ENCODE assay signal across 10 cellular contexts in the genomic region with DNA sequence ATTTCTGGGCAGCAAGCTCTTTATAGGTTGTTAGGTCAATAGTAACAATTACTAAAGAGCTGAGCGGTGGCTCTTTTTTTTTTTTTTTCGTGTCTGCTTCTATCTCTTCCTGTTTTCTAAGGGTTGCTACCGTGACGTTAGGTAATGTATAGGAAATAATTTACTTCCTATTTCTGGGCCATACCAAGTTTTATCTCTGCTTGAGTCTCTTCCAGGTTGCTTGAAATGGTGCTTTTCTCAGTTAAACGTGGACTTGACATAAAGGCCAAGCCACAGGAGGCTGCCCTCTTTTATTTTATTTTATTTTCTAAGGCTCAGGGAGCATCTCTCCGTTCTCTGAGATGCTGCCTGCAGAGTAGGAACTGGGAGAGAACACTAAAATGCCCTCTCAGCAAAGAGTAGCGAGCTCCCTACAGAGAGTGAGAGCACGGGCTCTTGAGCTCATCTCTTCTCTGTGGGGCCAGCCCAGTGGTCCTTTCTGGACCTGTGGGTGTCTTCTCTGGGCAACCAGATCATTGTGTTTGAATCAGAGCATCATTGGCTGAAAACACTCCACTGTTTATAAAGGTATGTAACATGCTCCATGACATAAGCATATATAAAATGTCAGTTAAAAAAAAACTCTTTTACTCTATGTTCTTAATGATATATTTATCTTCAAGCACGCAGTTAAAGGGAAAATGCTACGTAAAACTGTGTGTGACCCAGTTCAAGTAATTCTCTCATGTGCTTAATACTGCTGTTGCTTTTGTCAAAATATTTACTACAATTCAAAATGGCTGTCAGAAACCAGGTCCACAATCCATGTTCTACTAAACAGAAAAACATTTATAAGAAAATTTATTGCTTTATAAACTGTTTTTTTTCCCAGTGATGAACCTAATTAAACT. TPM values are rescaled to one million over a fixed set of nuclear protein-coding genes. Genes with fewer than 3 reads are reported as not detected.
DNase-seq lines count a peak whose midpoint lies in the region; ATAC-seq and TF ChIP-seq lines count a peak whose summit lies in the region.
"Had no signal": no experiment of that assay in that cellular context is flagged by ENCODE, and none has a peak within 500 bp of the region (broad histone marks: within the 10 kb centered on the region; RNA-seq: fewer than 3 reads in every experiment).

Gene ZNF831 (plus strand): TSS at position 181 of the 890 bp plus-strand sequence. CDS start 27,199 bp downstream, outside the sequence.

- no peak within 1 kb of the TSS for H3K18ac ChIP-seq in neuronal stem cell (ENCODE audit: low read length)

- H3K27me3 Mint-ChIP-seq in activated B cell treated with CpG ODN at 0.5 μM for 24 hours, result no peaks in the 10 kb centered on the region
- H3K27me3 Mint-ChIP-seq in osteocyte (ENCODE audit: unreplicated experiment), result peaks cover under 1% of the 10 kb centered on the region

- H3K79me1 ChIP-seq in neuronal stem cell (ENCODE audit: low read depth, low read length), result no peaks in the 10 kb centered on the region

- H2BK12ac ChIP-seq in neuronal stem cell (ENCODE audit: low read length), result no peak within 1 kb of the TSS

- no peaks in the 10 kb centered on the region for H3K79me2 ChIP-seq in parathyroid adenoma

- H3K4me1 Mint-ChIP-seq in activated B cell treated with CpG ODN at 0.5 μM for 24 hours (peaks cover 81% of the 10 kb centered on the region), osteocyte (ENCODE audit: unreplicated experiment) (no peaks in the 10 kb centered on the region)

- H3K27ac ChIP-seq in parathyroid adenoma (no peak within 1 kb of the TSS), neuronal stem cell (replicated peaks; ENCODE audit: low read length) (no peak within 1 kb of the TSS)
- H3K27ac ChIP-seq: ascending aorta had no signal

- H3K4ac ChIP-seq in neuronal stem cell (ENCODE audit: low read length), result no peak within 1 kb of the TSS

- peak; percentile 40 for ATAC-seq in GM18502 (IDR thresholded peaks at IDR 0.05; ENCODE audit: poor library complexity, unreplicated experiment)
- peak; percentile 46 for ATAC-seq in HG03108 (IDR thresholded peaks at IDR 0.05; ENCODE audit: unreplicated experiment)
- peak; percentile 59 for ATAC-seq in activated B cell treated with CpG ODN at 0.5 μM for 24 hours (ENCODE audit: low read depth)

- H2AFZ ChIP-seq in parathyroid adenoma (peak within 1 kb of the TSS; percentile 7), neuronal stem cell (ENCODE audit: low read length) (no peak within 1 kb of the TSS)

- H3K4me3 Mint-ChIP-seq in activated B cell treated with CpG ODN at 0.5 μM for 24 hours (peak within 1 kb of the TSS; percentile 81), osteocyte (ENCODE audit: unreplicated experiment) (no peak within 1 kb of the TSS)

- H3K36me3 ChIP-seq in parathyroid adenoma (ENCODE audit: control insufficient read depth, insufficient read depth, low read length), result no peaks in the 10 kb centered on the region
- no peaks in the 10 kb centered on the region for H3K36me3 ChIP-seq in neuronal stem cell (replicated peaks in 1 of 2; ENCODE audit: control insufficient read depth in 2 of 2, insufficient read depth in 2 of 2, low read length in 2 of 2)
- H3K36me3 ChIP-seq: ascending aorta had no signal

- H3K9me3 ChIP-seq in parathyroid adenoma (ENCODE audit: control insufficient read depth, low read length), result no peaks in the 10 kb centered on the region
- H3K9me3 ChIP-seq in neuronal stem cell (replicated peaks in 1 of 2; ENCODE audit: control insufficient read depth in 2 of 2, insufficient read depth in 1 of 2, low read depth in 1 of 2, low read length in 2 of 2), result no peaks in the 10 kb centered on the region
- H3K9me3 ChIP-seq: ascending aorta had no signal

- H3K9me3 Mint-ChIP-seq in activated B cell treated with CpG ODN at 0.5 μM for 24 hours, result no peaks in the 10 kb centered on the region
- H3K9me3 Mint-ChIP-seq in osteocyte (ENCODE audit: unreplicated experiment), result peaks cover 1% of the 10 kb centered on the region

- H2AK5ac ChIP-seq in neuronal stem cell (ENCODE audit: low read depth, low read length), result no peak within 1 kb of the TSS

- intact Hi-C loops in activated B cell treated with CpG ODN at 0.5 μM for 24 hours (cut with micrococcal nuclease), result loop anchor here (1.0 to 10.0 kb wide), 7 partner anchors 13 to 1769 kb away; partner anchors contain the start of genes CTSZ, RBM38 and STX16

- H3K36me3 Mint-ChIP-seq in activated B cell treated with CpG ODN at 0.5 μM for 24 hours (ENCODE audit: low read depth) (peaks cover 2% of the 10 kb centered on the region), osteocyte (ENCODE audit: unreplicated experiment) (no peaks in the 10 kb centered on the region)

- H3K27ac Mint-ChIP-seq in activated B cell treated with CpG ODN at 0.5 μM for 24 hours (peak within 1 kb of the TSS; percentile 92), osteocyte (ENCODE audit: unreplicated experiment) (no peak within 1 kb of the TSS)

- DNase-seq in activated B cell treated with CpG ODN at 0.5 μM for 24 hours, result no peak
- DNase-seq in NCI-H774 (lab: John Stamatoyannopoulos, UW), result no peak
- no peak for DNase-seq in neuronal stem cell (ENCODE audit: low spot score)
- no peak for DNase-seq in osteocyte (ENCODE audit: extremely low spot score, unreplicated experiment)
- no peak for DNase-seq in D341Med (ENCODE audit: low spot score)
- DNase-seq: NCI-H1930 had no signal

- H3K23ac ChIP-seq in neuronal stem cell (ENCODE audit: low read depth, low read length, poor library complexity), result no peak within 1 kb of the TSS

- WGBS in neuronal stem cell (ENCODE audit: extremely low coverage in 2 of 2, insufficient read length in 2 of 2, insufficient replicate concordance in 1 of 2), 2 donors, result no CpG with 5 or more reads among the region's 10 CpGs

- no peak within 1 kb of the TSS for H2BK5ac ChIP-seq in neuronal stem cell (ENCODE audit: low read length)

- no peak within 1 kb of the TSS for H4K8ac ChIP-seq in neuronal stem cell (ENCODE audit: low read depth, low read length)

- H3K4me1 ChIP-seq in parathyroid adenoma, result no peaks in the 10 kb centered on the region
- no peaks in the 10 kb centered on the region for H3K4me1 ChIP-seq in neuronal stem cell (ENCODE audit: control insufficient read depth in 2 of 2, insufficient read depth in 1 of 2, low read depth in 1 of 2, low read length in 2 of 2)
- H3K4me1 ChIP-seq: ascending aorta had no signal

- no peaks in the 10 kb centered on the region for H3K27me3 ChIP-seq in parathyroid adenoma (ENCODE audit: control insufficient read depth, insufficient read depth, low read length)
- no peaks in the 10 kb centered on the region for H3K27me3 ChIP-seq in neuronal stem cell (ENCODE audit: control insufficient read depth in 3 of 3, insufficient read depth in 3 of 3, low read depth in 1 of 3, low read length in 3 of 3)
- H3K27me3 ChIP-seq: ascending aorta had no signal

- H2BK15ac ChIP-seq in neuronal stem cell (ENCODE audit: low read length), result no peak within 1 kb of the TSS

- no peak for TF ChIP-seq CTCF in activated B cell treated with CpG ODN at 0.5 μM for 24 hours (IDR thresholded peaks at IDR 0.05)
- no peak for TF ChIP-seq CTCF in parathyroid adenoma (IDR thresholded peaks at IDR 0.05)
- TF ChIP-seq CTCF in osteocyte (IDR thresholded peaks at IDR 0.05), result no peak

- H3K4me3 ChIP-seq in parathyroid adenoma (ENCODE audit: low read depth, low read length), result no peak within 1 kb of the TSS
- H3K4me3 ChIP-seq in neuronal stem cell (ENCODE audit: low read length in 2 of 2), result no peak within 1 kb of the TSS

- CTCF ChIA-PET in activated B cell treated with CpG ODN at 0.5 μM for 24 hours (lab: Charles Lee), result interaction anchor here (0.7 to 1.3 kb wide), 4 partner anchors 41 to 76 kb away, joined by 3 to 6 read pairs (median 4); no protein-coding TSS in a partner anchor

- no peak within 1 kb of the TSS for H4K91ac ChIP-seq in neuronal stem cell (ENCODE audit: low read depth, low read length, poor library complexity)

- no peak within 1 kb of the TSS for H3K14ac ChIP-seq in neuronal stem cell (ENCODE audit: low read length)

- H3K4me2 ChIP-seq in parathyroid adenoma (ENCODE audit: low read length), result peak within 1 kb of the TSS; percentile 4
- no peak within 1 kb of the TSS for H3K4me2 ChIP-seq in neuronal stem cell (ENCODE audit: insufficient read depth, low read length, poor library complexity, severe bottlenecking)

- H2BK120ac ChIP-seq in neuronal stem cell (ENCODE audit: low read depth, low read length), result no peak within 1 kb of the TSS

- POLR2A ChIA-PET in activated B cell treated with CpG ODN at 0.5 μM for 24 hours (lab: Charles Lee), result interaction anchor here (0.6 to 3.4 kb wide), 7 partner anchors 14 to 132 kb away, joined by 3 to 64 read pairs (median 4); partner anchors contain the start of gene ATP5F1E

- no peak within 1 kb of the TSS for H3K9ac ChIP-seq in parathyroid adenoma
- H3K9ac ChIP-seq in neuronal stem cell (ENCODE audit: low read depth, low read length, poor library complexity), result no peak within 1 kb of the TSS

RNA-seq across cellular contexts. Expression of gene ZNF831, which starts in this region (rescaled TPM):
- total RNA-seq in activated B cell treated with CpG ODN at 0.5 μM for 24 hours (3.2 and 4.0 TPM in 2 replicates), osteocyte (not detected in 2 replicates)
- polyA plus RNA-seq in neuronal stem cell (2013, experiment 1 of 2), result not detected
- polyA plus RNA-seq in neuronal stem cell (2013, experiment 2 of 2), result not detected
